Comparison of ENCODE assay signal across 24 cellular contexts in the genomic region with DNA sequence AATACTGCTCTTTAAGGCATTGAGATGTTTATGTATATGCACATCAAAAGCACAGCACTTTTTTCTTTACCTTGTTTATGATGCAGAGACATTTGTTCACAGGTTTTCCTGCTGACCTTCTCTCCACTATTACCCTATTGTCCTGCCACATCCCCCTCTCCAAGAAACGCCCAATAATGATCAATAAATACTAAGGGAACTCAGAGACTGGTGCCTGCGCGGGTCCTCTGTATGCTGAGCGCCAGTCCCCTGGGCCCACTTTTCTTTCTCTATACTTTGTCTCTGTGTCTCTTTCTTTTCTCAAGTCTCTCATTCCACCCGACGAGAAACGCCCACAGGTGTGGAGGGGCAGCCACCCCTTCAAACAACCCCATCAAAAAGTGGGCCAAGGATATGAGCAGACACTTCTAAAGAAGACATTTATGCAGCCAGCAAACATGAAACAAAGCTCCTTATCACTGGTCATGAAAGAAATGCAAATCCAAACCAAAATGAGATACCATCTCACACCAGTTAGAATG. TPM values are rescaled to one million over a fixed set of nuclear protein-coding genes. Genes with fewer than 3 reads are reported as not detected.
"Had no signal": no experiment of that assay in that cellular context is flagged by ENCODE, and none has a peak within 500 bp of the region (broad histone marks: within the 10 kb centered on the region; RNA-seq: fewer than 3 reads in every experiment).

No MANE protein-coding gene starts in this region.

RNA-seq across cellular contexts. Expression of gene OR5AS1, which starts 30.9 kb away (rescaled TPM):
- total RNA-seq: activated CD4-positive, alpha-beta memory T cell treated with anti-CD3 and anti-CD28 coated beads for 36 hours; activated CD4-positive, alpha-beta T cell treated with anti-CD3 and anti-CD28 coated beads for 36 hours; activated CD4-positive, alpha-beta T cell treated with anti-CD3 and anti-CD28 coated beads, Interleukin-2, amount 10 ng/mL, durations not matched to agents 24 days and 14 days; activated CD8-positive, alpha-beta memory T cell treated with anti-CD3 and anti-CD28 coated beads for 36 hours; activated CD8-positive, alpha-beta memory T cell treated with anti-CD3 and anti-CD28 coated beads, Interleukin-2, amount 10 ng/mL, durations not matched to agents 7 days and 5 days; activated CD8-positive, alpha-beta T cell treated with anti-CD3 and anti-CD28 coated beads, Interleukin-2, amount 10 ng/mL, durations not matched to agents 7 days and 5 days; activated naive CD4-positive, alpha-beta T cell treated with anti-CD3 and anti-CD28 coated beads for 36 hours; activated naive CD8-positive, alpha-beta T cell treated with anti-CD3 and anti-CD28 coated beads for 36 hours; activated T-helper 1 cell treated with anti-CD3 and anti-CD28 coated beads, Interleukin-12 subunit alpha, Interleukin-12 subunit beta, Interleukin-2, Interleukin-4 antibody, amounts not matched to agents 30 ng/mL and 10 ng/mL and 1 ng/mL, durations not matched to agents 14 hours and 24 hours and 36 hours; activated T-helper 2 cell treated with anti-CD3 and anti-CD28 coated beads, Interferon-gamma antibody, Interleukin-2, Interleukin-4, amounts not matched to agents 10 μg/mL and 5 μg/mL and 100 μg/mL, durations not matched to agents 14 hours and 24 hours and 36 hours; adrenal gland; aorta; body of pancreas; chondrocyte; dermis blood vessel endothelial cell; endothelial cell of umbilical vein; esophagus squamous epithelium; fibroblast of lung; fibroblast of villous mesenchyme; glomerular endothelial cell; heart right ventricle; T-helper 17 cell had no signal
- polyA plus RNA-seq: adrenal gland, endothelial cell of umbilical vein, esophagus, fibroblast of lung, heart right ventricle had no signal

RNA-seq across cellular contexts. Expression of gene OR8I2, which starts 34.8 kb away (rescaled TPM):
- total RNA-seq: activated CD4-positive, alpha-beta memory T cell treated with anti-CD3 and anti-CD28 coated beads for 36 hours; activated CD4-positive, alpha-beta T cell treated with anti-CD3 and anti-CD28 coated beads for 36 hours; activated CD4-positive, alpha-beta T cell treated with anti-CD3 and anti-CD28 coated beads, Interleukin-2, amount 10 ng/mL, durations not matched to agents 24 days and 14 days; activated CD8-positive, alpha-beta memory T cell treated with anti-CD3 and anti-CD28 coated beads for 36 hours; activated CD8-positive, alpha-beta memory T cell treated with anti-CD3 and anti-CD28 coated beads, Interleukin-2, amount 10 ng/mL, durations not matched to agents 7 days and 5 days; activated CD8-positive, alpha-beta T cell treated with anti-CD3 and anti-CD28 coated beads, Interleukin-2, amount 10 ng/mL, durations not matched to agents 7 days and 5 days; activated naive CD4-positive, alpha-beta T cell treated with anti-CD3 and anti-CD28 coated beads for 36 hours; activated naive CD8-positive, alpha-beta T cell treated with anti-CD3 and anti-CD28 coated beads for 36 hours; activated T-helper 1 cell treated with anti-CD3 and anti-CD28 coated beads, Interleukin-12 subunit alpha, Interleukin-12 subunit beta, Interleukin-2, Interleukin-4 antibody, amounts not matched to agents 30 ng/mL and 10 ng/mL and 1 ng/mL, durations not matched to agents 14 hours and 24 hours and 36 hours; activated T-helper 2 cell treated with anti-CD3 and anti-CD28 coated beads, Interferon-gamma antibody, Interleukin-2, Interleukin-4, amounts not matched to agents 10 μg/mL and 5 μg/mL and 100 μg/mL, durations not matched to agents 14 hours and 24 hours and 36 hours; adrenal gland; aorta; body of pancreas; chondrocyte; dermis blood vessel endothelial cell; endothelial cell of umbilical vein; esophagus squamous epithelium; fibroblast of lung; fibroblast of villous mesenchyme; gastroesophageal sphincter; glomerular endothelial cell; heart right ventricle; T-helper 17 cell had no signal
- polyA plus RNA-seq: adrenal gland, aorta, endothelial cell of umbilical vein, esophagus, fibroblast of lung, heart right ventricle had no signal

RNA-seq across cellular contexts. Expression of gene OR8H2, which starts 45.2 kb away (rescaled TPM):
- total RNA-seq: activated CD4-positive, alpha-beta memory T cell treated with anti-CD3 and anti-CD28 coated beads for 36 hours; activated CD4-positive, alpha-beta T cell treated with anti-CD3 and anti-CD28 coated beads for 36 hours; activated CD4-positive, alpha-beta T cell treated with anti-CD3 and anti-CD28 coated beads, Interleukin-2, amount 10 ng/mL, durations not matched to agents 24 days and 14 days; activated CD8-positive, alpha-beta memory T cell treated with anti-CD3 and anti-CD28 coated beads for 36 hours; activated CD8-positive, alpha-beta memory T cell treated with anti-CD3 and anti-CD28 coated beads, Interleukin-2, amount 10 ng/mL, durations not matched to agents 7 days and 5 days; activated CD8-positive, alpha-beta T cell treated with anti-CD3 and anti-CD28 coated beads, Interleukin-2, amount 10 ng/mL, durations not matched to agents 7 days and 5 days; activated naive CD4-positive, alpha-beta T cell treated with anti-CD3 and anti-CD28 coated beads for 36 hours; activated naive CD8-positive, alpha-beta T cell treated with anti-CD3 and anti-CD28 coated beads for 36 hours; activated T-helper 1 cell treated with anti-CD3 and anti-CD28 coated beads, Interleukin-12 subunit alpha, Interleukin-12 subunit beta, Interleukin-2, Interleukin-4 antibody, amounts not matched to agents 30 ng/mL and 10 ng/mL and 1 ng/mL, durations not matched to agents 14 hours and 24 hours and 36 hours; activated T-helper 2 cell treated with anti-CD3 and anti-CD28 coated beads, Interferon-gamma antibody, Interleukin-2, Interleukin-4, amounts not matched to agents 10 μg/mL and 5 μg/mL and 100 μg/mL, durations not matched to agents 14 hours and 24 hours and 36 hours; adrenal gland; aorta; body of pancreas; chondrocyte; dermis blood vessel endothelial cell; endothelial cell of umbilical vein; esophagus squamous epithelium; fibroblast of lung; fibroblast of villous mesenchyme; gastroesophageal sphincter; glomerular endothelial cell; heart right ventricle; T-helper 17 cell had no signal
- polyA plus RNA-seq: adrenal gland, aorta, endothelial cell of umbilical vein, esophagus, fibroblast of lung, heart right ventricle had no signal
